In the genomic region with DNA sequence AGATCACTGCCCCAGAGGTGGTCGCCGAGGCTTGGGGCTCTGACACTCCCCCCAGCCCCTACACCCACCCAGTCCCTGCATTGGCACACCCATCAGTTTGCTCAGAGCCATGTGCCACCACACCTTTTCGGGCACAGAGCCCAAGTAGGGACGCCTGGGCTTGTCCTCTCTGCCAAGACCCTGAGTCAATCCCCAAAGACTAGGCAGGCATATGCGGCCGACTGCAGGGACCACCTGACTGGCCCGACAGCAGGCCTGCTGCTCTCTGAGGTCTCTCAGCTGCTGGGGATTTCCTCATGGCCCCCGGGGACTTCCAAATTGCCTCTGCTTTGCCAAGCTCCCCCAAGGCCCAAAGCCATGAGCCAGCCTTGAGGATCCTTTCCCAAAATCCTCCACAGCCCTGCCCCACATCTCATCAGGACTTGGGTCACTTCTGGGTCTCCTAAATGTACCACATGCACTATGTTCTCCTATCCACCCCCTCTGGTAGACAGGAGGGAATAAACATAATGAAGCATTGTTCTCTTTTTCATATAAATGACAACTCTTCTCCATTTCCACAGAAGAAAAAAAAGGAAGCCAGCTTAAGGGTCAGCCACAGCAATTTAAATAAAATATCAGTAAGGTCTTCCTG, we compare ENCODE assay signal across 8 cellular contexts. TPM values are rescaled to one million over a fixed set of nuclear protein-coding genes. Genes with fewer than 3 reads are reported as not detected.
A peak's percentile ranks its signal among the peaks of the same experiment; 100 is the strongest.
DNase-seq lines count a peak whose midpoint lies in the region; ATAC-seq and TF ChIP-seq lines count a peak whose summit lies in the region.

No MANE protein-coding gene starts in this region.

- no peak for TF ChIP-seq CTCF in dorsolateral prefrontal cortex (IDR thresholded peaks at IDR 0.05 in 54 of 56, conservative IDR thresholded peaks at IDR 0.05 in 2 of 56; ENCODE audit: low read depth in 1 of 56, partially characterized antibody in 56 of 56)

- peak overlapping the region; percentile 72 for H3K4me3 Mint-ChIP-seq in T-helper 1 cell treated with Interleukin-12 subunit alpha and Interleukin-12 subunit beta and Interleukin-4 antibody, amounts not matched to agents 30 μg/mL and 1 μg/mL, for 36 hours
- H3K4me3 Mint-ChIP-seq in natural killer cell treated with Interleukin-12 subunit alpha and Interleukin-12 subunit beta and Interleukin-15 and Interleukin-18, amount 100 ng/mL, for 72 hours, result peak overlapping the region; percentile 86

- H3K27ac Mint-ChIP-seq in T-helper 1 cell treated with Interleukin-12 subunit alpha and Interleukin-12 subunit beta and Interleukin-4 antibody, amounts not matched to agents 30 μg/mL and 1 μg/mL, for 36 hours, result peak overlapping the region; percentile 68
- peak overlapping the region; percentile 79 to 93 for H3K27ac Mint-ChIP-seq in natural killer cell treated with Interleukin-12 subunit alpha and Interleukin-12 subunit beta and Interleukin-15 and Interleukin-18, amount 100 ng/mL, for 72 hours

- no peaks in the 10 kb centered on the region for H3K9me3 Mint-ChIP-seq in T-helper 1 cell treated with Interleukin-12 subunit alpha and Interleukin-12 subunit beta and Interleukin-4 antibody, amounts not matched to agents 30 μg/mL and 1 μg/mL, for 36 hours
- no peaks in the 10 kb centered on the region for H3K9me3 Mint-ChIP-seq in natural killer cell treated with Interleukin-12 subunit alpha and Interleukin-12 subunit beta and Interleukin-15 and Interleukin-18, amount 100 ng/mL, for 72 hours

- no peak for DNase-seq in T-helper 1 cell
- peak; percentile 72 for DNase-seq in NCI-H524 treated with DMSO at 0.1 percent for 48 hours (lab: John Stamatoyannopoulos, UW)
- DNase-seq in dorsolateral prefrontal cortex, result no peak
- no peak for DNase-seq in natural killer cell treated with Interleukin-12 subunit alpha and Interleukin-12 subunit beta and Interleukin-15 and Interleukin-18, amount 100 ng/mL, for 72 hours (ENCODE audit: low spot score)
- no peak for DNase-seq in NCI-H526 treated with DMSO at 0.1 percent for 48 hours (lab: John Stamatoyannopoulos, UW)

- H3K27me3 ChIP-seq in dorsolateral prefrontal cortex, result no peaks in the 10 kb centered on the region

- no peak for ATAC-seq in natural killer cell treated with Interleukin-12 subunit alpha and Interleukin-12 subunit beta and Interleukin-15 and Interleukin-18, amount 100 ng/mL, for 72 hours
- ATAC-seq in HG03442 (IDR thresholded peaks at IDR 0.05; ENCODE audit: unreplicated experiment), result no peak
- no peak for ATAC-seq in HG02870 (IDR thresholded peaks at IDR 0.05; ENCODE audit: unreplicated experiment)

- intact Hi-C loops in dorsolateral prefrontal cortex (cut with DNase I), result loop anchor here (1.0 to 2.0 kb wide), 6 partner anchors 29 to 143 kb away; partner anchors contain the start of gene MYO18A (in 1 of the 2)

- H3K27ac ChIP-seq in dorsolateral prefrontal cortex, result peak overlapping the region; percentile 20 to 97 (median 93)

- no peaks in the 10 kb centered on the region for H3K27me3 Mint-ChIP-seq in T-helper 1 cell treated with Interleukin-12 subunit alpha and Interleukin-12 subunit beta and Interleukin-4 antibody, amounts not matched to agents 30 μg/mL and 1 μg/mL, for 36 hours (ENCODE audit: low read depth)
- H3K27me3 Mint-ChIP-seq in natural killer cell treated with Interleukin-12 subunit alpha and Interleukin-12 subunit beta and Interleukin-15 and Interleukin-18, amount 100 ng/mL, for 72 hours, result no peaks in the 10 kb centered on the region

- H3K4me3 ChIP-seq in dorsolateral prefrontal cortex, result peak overlapping the region; percentile 37 to 84 (median 60)

- H3K36me3 Mint-ChIP-seq in T-helper 1 cell treated with Interleukin-12 subunit alpha and Interleukin-12 subunit beta and Interleukin-4 antibody, amounts not matched to agents 30 μg/mL and 1 μg/mL, for 36 hours (ENCODE audit: low read depth), result peaks cover 3% of the 10 kb centered on the region
- H3K36me3 Mint-ChIP-seq in natural killer cell treated with Interleukin-12 subunit alpha and Interleukin-12 subunit beta and Interleukin-15 and Interleukin-18, amount 100 ng/mL, for 72 hours, result no peaks in the 10 kb centered on the region

- peaks cover 45% of the 10 kb centered on the region for H3K4me1 Mint-ChIP-seq in T-helper 1 cell treated with Interleukin-12 subunit alpha and Interleukin-12 subunit beta and Interleukin-4 antibody, amounts not matched to agents 30 μg/mL and 1 μg/mL, for 36 hours (ENCODE audit: low read depth)
- peaks cover 53 to 56% of the 10 kb centered on the region in 2 donors for H3K4me1 Mint-ChIP-seq in natural killer cell treated with Interleukin-12 subunit alpha and Interleukin-12 subunit beta and Interleukin-15 and Interleukin-18, amount 100 ng/mL, for 72 hours (ENCODE audit: low read depth in 2 of 2)

RNA-seq across cellular contexts. Expression of gene MYO18A, which starts 30.6 kb away (rescaled TPM):
- 100 to 1,000 TPM in 118 of 120 experiments, 10 to 100 TPM in 2; 93.9 to 275 (median 143) TPM for total RNA-seq in dorsolateral prefrontal cortex
- 10 to 100 TPM; 56.7 to 60.9 TPM for total RNA-seq in natural killer cell treated with Interleukin-12 subunit alpha and Interleukin-12 subunit beta and Interleukin-15 and Interleukin-18, amount 100 ng/mL, for 72 hours
